10 cellular contexts compared by ENCODE assay signal in the genomic region with DNA sequence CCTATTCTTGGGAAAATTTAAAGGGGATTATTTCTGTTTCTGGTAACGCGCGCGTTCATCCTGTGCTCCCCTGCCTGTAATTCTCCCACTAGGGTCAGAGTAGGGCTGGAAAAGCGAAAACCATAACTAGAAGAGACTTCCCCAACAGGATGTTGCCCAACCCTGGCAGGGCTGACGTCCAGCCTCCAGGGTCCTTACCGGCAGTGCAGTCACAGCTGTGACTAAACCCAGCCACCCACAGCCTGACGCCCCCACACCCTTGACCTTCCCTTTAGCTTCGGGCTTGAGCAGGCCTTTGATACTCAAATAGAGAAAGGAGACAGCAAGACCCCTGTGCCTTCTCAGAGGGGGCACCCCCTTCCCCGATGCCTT. TPM values are rescaled to one million over a fixed set of nuclear protein-coding genes. Genes with fewer than 3 reads are reported as not detected.
DNase-seq lines count a peak whose midpoint lies in the region; ATAC-seq and TF ChIP-seq lines count a peak whose summit lies in the region.
"Not testable (repeated sequence)": the region's sequence is repeated elsewhere in the genome, so short reads cannot be mapped to it uniquely, and the experiment has no call there.
"Had no signal": no experiment of that assay in that cellular context is flagged by ENCODE, and none has a peak within 500 bp of the region (broad histone marks: within the 10 kb centered on the region; RNA-seq: fewer than 3 reads in every experiment).

No MANE protein-coding gene starts in this region.

- H3K27ac Mint-ChIP-seq in activated naive CD4-positive, alpha-beta T cell treated with anti-CD3 and anti-CD28 coated beads for 36 hours: not testable (repeated sequence)

- H3K36me3 ChIP-seq in lung (ENCODE audit: control insufficient read depth in 2 of 2, insufficient read depth in 2 of 2, low read length in 2 of 2): not testable (repeated sequence)

- not testable (repeated sequence) for H3K27me3 ChIP-seq in lung (ENCODE audit: control insufficient read depth, insufficient read depth)

- not testable (repeated sequence) for H3K36me3 Mint-ChIP-seq in activated naive CD4-positive, alpha-beta T cell treated with anti-CD3 and anti-CD28 coated beads for 36 hours (ENCODE audit: low read depth)

- WGBS in lung, 2 donors: 12 to 41% methylated on average over 9 of the region's 10 CpGs

- CTCF ChIA-PET in activated naive CD4-positive, alpha-beta T cell treated with anti-CD3 and anti-CD28 coated beads for 36 hours (lab: Charles Lee): not testable (repeated sequence)

- not testable (repeated sequence) for H3K9me3 Mint-ChIP-seq in activated naive CD4-positive, alpha-beta T cell treated with anti-CD3 and anti-CD28 coated beads for 36 hours

- intact Hi-C loops in activated naive CD4-positive, alpha-beta T cell treated with anti-CD3 and anti-CD28 coated beads for 36 hours (cut with micrococcal nuclease): not testable (repeated sequence)

- peaks cover 18% of the 10 kb centered on the region for H3K27me3 Mint-ChIP-seq in activated naive CD4-positive, alpha-beta T cell treated with anti-CD3 and anti-CD28 coated beads for 36 hours (ENCODE audit: low read depth)

- not testable (repeated sequence) for H3K9me3 ChIP-seq in lung (ENCODE audit: control insufficient read depth in 2 of 2, insufficient read depth in 1 of 2, low read length in 1 of 2)

- H3K4me1 ChIP-seq in lung (ENCODE audit: control insufficient read depth in 2 of 2, insufficient read depth in 2 of 2, low read length in 2 of 2): not testable (repeated sequence)

- H3K4me1 Mint-ChIP-seq in activated naive CD4-positive, alpha-beta T cell treated with anti-CD3 and anti-CD28 coated beads for 36 hours (ENCODE audit: low read depth): peaks cover 15% of the 10 kb centered on the region

- not testable (repeated sequence) for H3K27ac ChIP-seq in lung (ENCODE audit: low read depth in 1 of 2, low read length in 1 of 2)
- H3K27ac ChIP-seq in skin epidermis: peak overlapping the region in 14 of 21 experiments; percentile 2 to 79 (median 52)

- TF ChIP-seq CTCF in AG10803 (conservative IDR thresholded peaks at IDR 0.05; ENCODE audit: low read length); fibroblast of pulmonary artery (IDR thresholded peaks at IDR 0.05; ENCODE audit: low read length, missing control alignments); lung (IDR thresholded peaks at IDR 0.05; ENCODE audit: control extremely low read depth, extremely low read depth): not testable (repeated sequence)

- not testable (repeated sequence) for H3K4me3 Mint-ChIP-seq in activated naive CD4-positive, alpha-beta T cell treated with anti-CD3 and anti-CD28 coated beads for 36 hours

- H3K4me3 ChIP-seq in AG10803 (ENCODE audit: low read length); fibroblast of pulmonary artery (replicated peaks; ENCODE audit: low read depth, low read length); lung; skin epidermis: not testable (repeated sequence)

- ATAC-seq in GM19395 (IDR thresholded peaks at IDR 0.05; ENCODE audit: unreplicated experiment) (peak; percentile 54), lung (ENCODE audit: insufficient read depth, low FRiP score) (peak; percentile 70)

- DNase-seq in AG10803 (ENCODE audit: low read depth) (peak; percentile 8), HT1080 (ENCODE audit: low read depth) (peak; percentile 44), SIG-M5 treated with dmso at 0.1 percent for 504 hours (lab: John Stamatoyannopoulos, UW; ENCODE audit: unreplicated experiment) (peak; percentile 71), fibroblast of pulmonary artery (ENCODE audit: low read depth) (peak; percentile 74), lung (ENCODE audit: low spot score) (peak; percentile 72)
- DNase-seq in activated naive CD4-positive, alpha-beta T cell treated with anti-CD3 and anti-CD28 coated beads for 36 hours: peak; percentile 9

RNA-seq across cellular contexts. Expression of a gene that starts 6.4 kb away (rescaled TPM):
- not detected in 2 replicates for total RNA-seq in HT1080 (2014; rRNA removed; shearing (Covaris generic))
- polyA plus RNA-seq in HT1080 (2015; cell fraction: cytosol; rRNA removed): not detected in 2 replicates
- polyA plus RNA-seq in HT1080 (2015; cell fraction: nucleus; rRNA removed): 0.06 and 0.22 TPM in 2 replicates
- under 1 TPM; 0.40 to 0.45 TPM for total RNA-seq in activated naive CD4-positive, alpha-beta T cell treated with anti-CD3 and anti-CD28 coated beads for 36 hours
- total RNA-seq in lung: 10 to 100 TPM in 1 of 2 donors, 1 to 10 TPM in 1; 2.8 to 25.7 TPM
- polyA plus RNA-seq in lung: 10 to 100 TPM in 1 of 2 donors, 1 to 10 TPM in 1; 4.1 to 40.2 TPM

RNA-seq across cellular contexts. Expression of a gene that starts 50.3 kb away (rescaled TPM):
- not detected in 2 replicates for total RNA-seq in HT1080 (2014; rRNA removed; shearing (Covaris generic))
- polyA plus RNA-seq in HT1080 (2015; cell fraction: cytosol; rRNA removed): not detected in 2 replicates
- polyA plus RNA-seq in HT1080 (2015; cell fraction: nucleus; rRNA removed): not detected in 2 replicates
- not detected for total RNA-seq in activated naive CD4-positive, alpha-beta T cell treated with anti-CD3 and anti-CD28 coated beads for 36 hours
- not detected for total RNA-seq in lung
- polyA plus RNA-seq in lung: not detected
- total RNA-seq: A673, NCI-H460 had no signal

RNA-seq across cellular contexts. Expression of a gene that starts 50.3 kb away (rescaled TPM):
- total RNA-seq in HT1080 (2014; rRNA removed; shearing (Covaris generic)): not detected in 2 replicates
- polyA plus RNA-seq in HT1080 (2015; cell fraction: cytosol; rRNA removed): 0.01 TPM in 1 of 2 replicates, not detected in the other
- not detected in 2 replicates for polyA plus RNA-seq in HT1080 (2015; cell fraction: nucleus; rRNA removed)
- not detected for total RNA-seq in activated naive CD4-positive, alpha-beta T cell treated with anti-CD3 and anti-CD28 coated beads for 36 hours
- total RNA-seq in lung: not detected
- under 1 TPM; under 0.01 to 0.01 TPM for polyA plus RNA-seq in lung
- total RNA-seq: A673, NCI-H460 had no signal

Comparison
In these comparisons a context has a peak if more than half of its experiments do, and no peak if none do; other contexts are left out.
1. DNase-seq: peak in every context shown above with its lines; median percentile 74 in fibroblast of pulmonary artery; 72 in lung; 71 in SIG-M5 treated with dmso at 0.1 percent for 504 hours; 44 in HT1080; 9 in activated naive CD4-positive, alpha-beta T cell treated with anti-CD3 and anti-CD28 coated beads for 36 hours; 8 in AG10803.